Comparison of ENCODE assay signal across 8 cellular contexts in genomic region chr1:41282679-41283317, GRCh38. TPM values are rescaled to one million over a fixed set of nuclear protein-coding genes. Genes with fewer than 3 reads are reported as not detected.
A peak's percentile ranks its signal among the peaks of the same experiment; 100 is the strongest.
DNase-seq lines count a peak whose midpoint lies in the region; ATAC-seq and TF ChIP-seq lines count a peak whose summit lies in the region.

No MANE protein-coding gene starts in this region.

- DNase-seq in NCI-H1436 (lab: John Stamatoyannopoulos, UW) (peak; percentile 21), NCI-H1436 treated with DMSO at 0.1 percent for 48 hours (lab: John Stamatoyannopoulos, UW) (no peak), NAMALWA (ENCODE audit: low spot score) (peak; percentile 58), germinal center (ENCODE audit: low spot score) (peak; percentile 44), psoas muscle (peak; percentile 24 to 65)
- peak; percentile 24 for DNase-seq in activated CD8-positive, alpha-beta memory T cell treated with anti-CD3 and anti-CD28 coated beads, Interleukin-2, amount 50 U/mL, for 4 hours

- H3K27ac ChIP-seq in psoas muscle: no peak overlapping the region

- peak; percentile 69 to 85 (median 82) for ATAC-seq in psoas muscle
- no peak for ATAC-seq in HG02884 (IDR thresholded peaks at IDR 0.05; ENCODE audit: unreplicated experiment)
- no peak for ATAC-seq in HG03135 (IDR thresholded peaks at IDR 0.05; ENCODE audit: unreplicated experiment)

- 44 to 51% (median 44%) methylated on average over 9 of the region's 9 CpGs for WGBS in psoas muscle, 3 donors

- H3K4me3 ChIP-seq in psoas muscle: no peak overlapping the region

- H3K4me1 ChIP-seq in psoas muscle: no peaks in the 10 kb centered on the region

- TF ChIP-seq CTCF in psoas muscle (IDR thresholded peaks at IDR 0.05): peak; percentile 73

- intact Hi-C loops in psoas muscle (cut with DNase I): loop anchor here (5.0 kb wide), 2 partner anchors 135 to 150 kb away; no protein-coding TSS in a partner anchor

- H3K36me3 ChIP-seq in psoas muscle (ENCODE audit: insufficient read depth in 1 of 2, low read depth in 1 of 2): no peaks in the 10 kb centered on the region

- no peaks in the 10 kb centered on the region for H3K27me3 ChIP-seq in psoas muscle (ENCODE audit: insufficient read depth in 3 of 3, low read length in 2 of 3)

- H3K9me3 ChIP-seq in psoas muscle: no peaks in the 10 kb centered on the region

RNA-seq across cellular contexts. Expression of gene SCMH1, which starts 40.7 kb away (rescaled TPM):
- 10 to 100 TPM; 28.3 to 39.4 (median 31.2) TPM for total RNA-seq in psoas muscle
- polyA plus RNA-seq in psoas muscle: 10 to 100 TPM; 16.2 to 18.2 (median 17.2) TPM

Comparison
In these comparisons a context has a peak if more than half of its experiments do, and no peak if none do; other contexts are left out.
1. ATAC-seq: peak in psoas muscle (4 of 4); none in HG02884 (single experiment) and HG03135 (single experiment).